In genomic region chr7:151519045-151519764, GRCh38 we compare ENCODE assay signal across 8 cellular contexts. TPM values are rescaled to one million over a fixed set of nuclear protein-coding genes. Genes with fewer than 3 reads are reported as not detected.
DNase-seq lines count a peak whose midpoint lies in the region; ATAC-seq, FAIRE-seq and TF ChIP-seq lines count a peak whose summit lies in the region.
"Not testable (repeated sequence)": the region's sequence is repeated elsewhere in the genome, so short reads cannot be mapped to it uniquely, and the experiment has no call there.

No MANE protein-coding gene starts in this region.

- TF ChIP-seq CTCF in PC-9 (conservative IDR thresholded peaks at IDR 0.05); endothelial cell of umbilical vein (IDR thresholded peaks at IDR 0.05; ENCODE audit: extremely low read depth in 1 of 2, insufficient read depth in 1 of 2, low read depth in 1 of 2, low read length in 2 of 2): not testable (repeated sequence)

- H2BK15ac ChIP-seq in mesendoderm (replicated peaks; ENCODE audit: low read depth): not testable (repeated sequence)

- H3K79me1 ChIP-seq in mesendoderm (ENCODE audit: low read length): not testable (repeated sequence)

- not testable (repeated sequence) for H2BK5ac ChIP-seq in mesendoderm (ENCODE audit: low read length)

- peak overlapping the region; percentile 74 for H2BK120ac ChIP-seq in mesendoderm (ENCODE audit: low read depth, low read length)

- not testable (repeated sequence) for H4K5ac ChIP-seq in mesendoderm (ENCODE audit: low read length)

- H4K20me1 ChIP-seq in PC-9 (ENCODE audit: insufficient read depth): peaks cover 46% of the 10 kb centered on the region
- not testable (repeated sequence) for H4K20me1 ChIP-seq in endothelial cell of umbilical vein (replicated peaks; ENCODE audit: control insufficient read depth, extremely low read depth, insufficient read depth, low read length)

- H2AFZ ChIP-seq in PC-9: peak overlapping the region; percentile 65; the same call in 1 of the 2 replicates
- H2AFZ ChIP-seq in endothelial cell of umbilical vein (ENCODE audit: low read depth, low read length): not testable (repeated sequence)

- peak overlapping the region; percentile 87 for H3K4me3 ChIP-seq in PC-9
- H3K4me3 ChIP-seq in endothelial cell of umbilical vein (replicated peaks in 1 of 3; ENCODE audit: insufficient read depth in 1 of 3, low read depth in 1 of 3, low read length in 3 of 3): peak overlapping the region; percentile 75 to 96 (median 94)
- peak overlapping the region; percentile 58 for H3K4me3 ChIP-seq in mesendoderm (ENCODE audit: low read length)

- not testable (repeated sequence) for FAIRE-seq in endothelial cell of umbilical vein (lab: Jason Lieb, UNC)

- H3K9me2 ChIP-seq in PC-9 (ENCODE audit: insufficient read depth): not testable (repeated sequence)

- WGBS in mesendoderm (ENCODE audit: extremely low coverage, insufficient coverage, low lambda C conversion rate): no CpG with 5 or more reads among the region's 113 CpGs

- not testable (repeated sequence) for H3K27me3 ChIP-seq in PC-9 (ENCODE audit: insufficient read depth, low read depth); endothelial cell of umbilical vein (ENCODE audit: control insufficient read depth in 2 of 2, insufficient read depth in 2 of 2, low read length in 2 of 2); mesendoderm (ENCODE audit: insufficient read depth, low read length, poor library complexity)

- H3K79me2 ChIP-seq in PC-9 (ENCODE audit: low read depth): peaks cover 55% of the 10 kb centered on the region
- peaks cover 50% of the 10 kb centered on the region for H3K79me2 ChIP-seq in endothelial cell of umbilical vein (ENCODE audit: control insufficient read depth, insufficient read depth, low read length)
- H3K79me2 ChIP-seq in mesendoderm (ENCODE audit: control insufficient read depth, insufficient read depth, low read length): peaks cover 47% of the 10 kb centered on the region

- H3K9me1 ChIP-seq in endothelial cell of umbilical vein (replicated peaks; ENCODE audit: control insufficient read depth, extremely low read depth, insufficient read depth, low read length): not testable (repeated sequence)

- H3K4me1 Mint-ChIP-seq in activated T-cell treated with anti-CD3 and anti-CD28 coated beads, Interleukin-2, amount 50 U/mL, for 4 hours (ENCODE audit: low read depth): peaks cover 44% of the 10 kb centered on the region

- H3K27me3 Mint-ChIP-seq in activated T-cell treated with anti-CD3 and anti-CD28 coated beads, Interleukin-2, amount 50 U/mL, for 4 hours (ENCODE audit: low read depth): not testable (repeated sequence)

- H3K9ac ChIP-seq in endothelial cell of umbilical vein (replicated peaks; ENCODE audit: extremely low read depth, insufficient read depth, low read length) (peak overlapping the region; percentile 99), mesendoderm (ENCODE audit: low read length) (peak overlapping the region; percentile 75)

- not testable (repeated sequence) for BruUV-seq in PC-9 (replicated peaks; lab: Mats Ljungman, UMichigan); endothelial cell of umbilical vein (replicated peaks; lab: Mats Ljungman, UMichigan)

- not testable (repeated sequence) for H3K36me3 Mint-ChIP-seq in activated T-cell treated with anti-CD3 and anti-CD28 coated beads, Interleukin-2, amount 50 U/mL, for 4 hours (ENCODE audit: insufficient read depth)

- peak overlapping the region; percentile 98 for H3K4ac ChIP-seq in mesendoderm (ENCODE audit: low read depth, low read length)

- dilution Hi-C loops in endothelial cell of umbilical vein (cut with MboI; ENCODE audit: extremely low pct_ligation_motif_present, low sequenced_read_pairs): not testable (repeated sequence)

- H3K9me3 Mint-ChIP-seq in activated T-cell treated with anti-CD3 and anti-CD28 coated beads, Interleukin-2, amount 50 U/mL, for 4 hours: not testable (repeated sequence)

- peak overlapping the region; percentile 87 for H3K4me2 ChIP-seq in PC-9
- peak overlapping the region; percentile 81 for H3K4me2 ChIP-seq in endothelial cell of umbilical vein (ENCODE audit: insufficient read depth, low read length)
- peak overlapping the region; percentile 72 for H3K4me2 ChIP-seq in mesendoderm (ENCODE audit: low read length)

- H3K4me1 ChIP-seq in PC-9 (replicated peaks; ENCODE audit: insufficient read depth) (peaks cover 41% of the 10 kb centered on the region), endothelial cell of umbilical vein (ENCODE audit: control insufficient read depth, extremely low read depth, insufficient read depth, low read length) (peaks cover 15% of the 10 kb centered on the region)
- H3K4me1 ChIP-seq in mesendoderm (ENCODE audit: control insufficient read depth, low read depth, low read length): not testable (repeated sequence)

- H3F3A ChIP-seq in PC-9 (ENCODE audit: insufficient read depth, low read depth): peaks cover 25% of the 10 kb centered on the region

- peak overlapping the region; percentile 91 for H3K56ac ChIP-seq in mesendoderm (ENCODE audit: low read length)

- CTCF ChIA-PET in PC-9 (lab: Charles Lee): interaction anchor here (1.9 kb wide), 1 partner anchor 33 kb away, joined by 6 read pairs; no protein-coding TSS in a partner anchor
- CTCF ChIA-PET in endothelial cell of umbilical vein (lab: Charles Lee): interaction anchor here (1.0 to 1.9 kb wide), 9 partner anchors 10 to 241 kb away, joined by 3 to 8 read pairs (median 4); no protein-coding TSS in a partner anchor

- not testable (repeated sequence) for H4K8ac ChIP-seq in mesendoderm (ENCODE audit: low read depth, low read length)

- not testable (repeated sequence) for H3K23ac ChIP-seq in mesendoderm (ENCODE audit: low read length)

- H3K36me3 ChIP-seq in PC-9 (ENCODE audit: low read depth): peaks cover 16% of the 10 kb centered on the region
- not testable (repeated sequence) for H3K36me3 ChIP-seq in endothelial cell of umbilical vein (ENCODE audit: control insufficient read depth in 2 of 2, extremely low read depth in 1 of 2, insufficient read depth in 2 of 2, low read length in 2 of 2); mesendoderm (ENCODE audit: control insufficient read depth, insufficient read depth, low read length)

- H3K18ac ChIP-seq in mesendoderm (ENCODE audit: low read length): peak overlapping the region; percentile 99

- DNase-seq in Ammon's horn (ENCODE audit: low spot score) (peak; percentile 43), PC-9 (peak in 1 of 2 experiments; percentile 45), endothelial cell of umbilical vein (ENCODE audit: low read depth, low spot score) (peak; percentile 41), mesendoderm (peak; percentile 28)
- DNase-seq in activated T-cell treated with anti-CD3 and anti-CD28 coated beads, Interleukin-2, amount 50 U/mL, for 4 hours: peak; percentile 55
- peak; percentile 64 to 69 for DNase-seq in stimulated activated CD4-positive, alpha-beta T cell treated with anti-CD3 and anti-CD28 coated beads, Interleukin-4, amount 100 ng/mL, for 4 hours

- intact Hi-C loops in PC-9 (cut with micrococcal nuclease; ENCODE audit: unreplicated experiment) (loop anchor here (2.0 kb wide), 1 partner anchor 58 kb away; no protein-coding TSS in a partner anchor), endothelial cell of umbilical vein (cut with micrococcal nuclease) (loop anchor here (2.0 kb wide), 1 partner anchor 70 kb away; no protein-coding TSS in a partner anchor)

- H3K9me3 ChIP-seq in PC-9 (ENCODE audit: insufficient read depth, low read depth); endothelial cell of umbilical vein (replicated peaks; ENCODE audit: control insufficient read depth, insufficient read depth, low read length): not testable (repeated sequence)

- not testable (repeated sequence) for TF ChIP-seq POLR2A in endothelial cell of umbilical vein (IDR thresholded peaks at IDR 0.05; ENCODE audit: low read depth, low read length)

- ATAC-seq in GM19324 (IDR thresholded peaks at IDR 0.05; ENCODE audit: low FRiP score, unreplicated experiment): peak; percentile 71
- peak; percentile 40 for ATAC-seq in HG03108 (IDR thresholded peaks at IDR 0.05; ENCODE audit: unreplicated experiment)
- peak; percentile 67 to 71 for ATAC-seq in activated T-cell treated with anti-CD3 and anti-CD28 coated beads, Interleukin-2, amount 50 U/mL, for 4 hours

- H2AK5ac ChIP-seq in mesendoderm (ENCODE audit: low read length): not testable (repeated sequence)

- POLR2A ChIA-PET in PC-9 (lab: Charles Lee; ENCODE audit: unreplicated experiment): interaction anchor here (0.5 to 1.1 kb wide), 8 partner anchors 9 to 413 kb away, joined by 3 to 11 read pairs (median 6); no protein-coding TSS in a partner anchor
- POLR2A ChIA-PET in endothelial cell of umbilical vein (lab: Charles Lee): interaction anchor here (1.5 kb wide), 1 partner anchor 19 kb away, joined by 5 read pairs; no protein-coding TSS in a partner anchor

- peak overlapping the region; percentile 94 for H3K27ac ChIP-seq in PC-9
- peak overlapping the region; percentile 86 for H3K27ac ChIP-seq in endothelial cell of umbilical vein (ENCODE audit: insufficient read depth, low read depth, low read length)
- peak overlapping the region; percentile 88 for H3K27ac ChIP-seq in mesendoderm (ENCODE audit: low read depth, low read length)

- H3K4me3 Mint-ChIP-seq in activated T-cell treated with anti-CD3 and anti-CD28 coated beads, Interleukin-2, amount 50 U/mL, for 4 hours: peak overlapping the region; percentile 90

RNA-seq across cellular contexts. Expression of gene RHEB, which starts 0.5 kb away (rescaled TPM):
- 201 and 202 TPM in 2 replicates for total RNA-seq in PC-9 (2021)
- total RNA-seq in activated T-cell treated with anti-CD3 and anti-CD28 coated beads, Interleukin-2, amount 50 U/mL, for 4 hours: 10 to 100 TPM; 54.9 to 57.4 (median 55.6) TPM
- total RNA-seq in endothelial cell of umbilical vein: 108 and 109 TPM in 2 replicates
- polyA plus RNA-seq in endothelial cell of umbilical vein: 55.1 and 59.4 TPM in 2 replicates
- 60.8 and 63.4 TPM in 2 replicates for polyA plus RNA-seq in endothelial cell of umbilical vein (2011; cell fraction: cytosol; rRNA removed)
- 30.2 and 44.3 TPM in 2 replicates for polyA plus RNA-seq in endothelial cell of umbilical vein (2011; cell fraction: nucleus; rRNA removed)
- 81.9 and 118 TPM in 2 replicates for polyA plus RNA-seq in endothelial cell of umbilical vein (2012)
- polyA minus RNA-seq in endothelial cell of umbilical vein: 18.4 and 21.0 TPM in 2 replicates
- 36.5 TPM for polyA minus RNA-seq in endothelial cell of umbilical vein (2011; cell fraction: cytosol; rRNA and poly(A)+ RNA removed)
- 20.8 and 28.3 TPM in 2 replicates for polyA minus RNA-seq in endothelial cell of umbilical vein (2011; cell fraction: nucleus; rRNA and poly(A)+ RNA removed)
- polyA plus RNA-seq in mesendoderm (2013, experiment 1 of 2): 85.1 TPM
- 85.3 TPM for polyA plus RNA-seq in mesendoderm (2013, experiment 2 of 2)
